Comparison of ENCODE assay signal across 21 cellular contexts in genomic region chr5:135092476-135092875, GRCh38. TPM values are rescaled to one million over a fixed set of nuclear protein-coding genes. Genes with fewer than 3 reads are reported as not detected.
"Had no signal": no experiment of that assay in that cellular context is flagged by ENCODE, and none has a peak within 500 bp of the region (broad histone marks: within the 10 kb centered on the region; RNA-seq: fewer than 3 reads in every experiment).

No MANE protein-coding gene starts in this region.

- ATAC-seq: gastroesophageal sphincter, left lobe of liver, natural killer cell, pancreas, psoas muscle, right lobe of liver had no signal

- H3K27ac ChIP-seq: esophagus muscularis mucosa, gastroesophageal sphincter, pancreas, psoas muscle, right lobe of liver, skin epidermis, thyroid gland, uterus had no signal

- DNase-seq: effector memory CD4-positive, alpha-beta T cell; foreskin fibroblast; glutamatergic neuron; islet precursor cell; mammary epithelial cell; mucosa of descending colon; natural killer cell; nucleus accumbens; psoas muscle; retina; right lobe of liver; stimulated activated CD4-positive, alpha-beta T cell treated with anti-CD3 and anti-CD28 coated beads, Interleukin-12 subunit alpha, Interleukin-12 subunit beta, amount 100 ng/mL, for 4 hours; stimulated activated naive CD4-positive, alpha-beta T cell; thyroid gland; uterus had no signal

- H3K4me3 ChIP-seq: esophagus muscularis mucosa, gastroesophageal sphincter, mucosa of descending colon, pancreas, psoas muscle, right lobe of liver, skin epidermis, thyroid gland, uterus had no signal

RNA-seq across cellular contexts. Expression of gene PITX1, which starts 58.4 kb away (rescaled TPM):
- total RNA-seq: natural killer cell, neural crest cell, right lobe of liver had no signal
